In genomic region chr2:54115284-54116137, GRCh38 we compare ENCODE assay signal across 8 cellular contexts. TPM values are rescaled to one million over a fixed set of nuclear protein-coding genes. Genes with fewer than 3 reads are reported as not detected.
DNase-seq lines count a peak whose midpoint lies in the region; ATAC-seq and TF ChIP-seq lines count a peak whose summit lies in the region.

ACYP2 (plus strand) TSS chr2:54115615.

- no peaks in the 10 kb centered on the region for H3K9me3 ChIP-seq in IMR-90 (ENCODE audit: control insufficient read depth, insufficient read depth, low read length)
- H3K9me3 ChIP-seq in OCI-LY7 (ENCODE audit: low read length): peaks cover 36% of the 10 kb centered on the region
- no peaks in the 10 kb centered on the region for H3K9me3 ChIP-seq in mononuclear cell (ENCODE audit: low read depth, low read length)

- peak within 1 kb of the TSS; percentile 97 for H3K9ac ChIP-seq in IMR-90 (ENCODE audit: low read depth, low read length)

- H3K27me3 ChIP-seq in IMR-90 (ENCODE audit: control insufficient read depth, insufficient read depth, low read length): no peaks in the 10 kb centered on the region
- H3K27me3 ChIP-seq in mononuclear cell (ENCODE audit: insufficient read depth, low read length): no peaks in the 10 kb centered on the region

- H2BK5ac ChIP-seq in IMR-90 (ENCODE audit: low read depth, low read length, poor library complexity, severe bottlenecking): peak within 1 kb of the TSS; percentile 98

- peak; percentile 93 for TF ChIP-seq POLR2A in IMR-90 (IDR thresholded peaks at IDR 0.05; ENCODE audit: low read depth, low read length)

- peaks cover 4 to 12% of the 10 kb centered on the region in 2 experiments; a peak in 2 of 4 replicates for H3K79me1 ChIP-seq in IMR-90 (ENCODE audit: low read depth in 1 of 2, low read length in 2 of 2)

- H2BK20ac ChIP-seq in IMR-90 (ENCODE audit: low read depth, low read length): peak within 1 kb of the TSS; percentile 31; the same call in 1 of the 2 replicates

- peak within 1 kb of the TSS; percentile 98 for H3K23ac ChIP-seq in IMR-90 (ENCODE audit: low read depth, low read length)

- peak within 1 kb of the TSS; percentile 90 to 100 for H4K8ac ChIP-seq in IMR-90 (ENCODE audit: low read depth in 2 of 2, low read length in 2 of 2)

- H3K4me3 ChIP-seq in IMR-90 (ENCODE audit: insufficient read depth, low read depth, low read length): peak within 1 kb of the TSS; percentile 77
- H3K4me3 ChIP-seq in OCI-LY7 (ENCODE audit: low read depth, low read length, poor library complexity, severe bottlenecking): peak within 1 kb of the TSS; percentile 69
- peak within 1 kb of the TSS; percentile 82 for H3K4me3 ChIP-seq in mononuclear cell (ENCODE audit: low read length)

- peak within 1 kb of the TSS; percentile 96 for H4K91ac ChIP-seq in IMR-90 (ENCODE audit: insufficient read depth, low read depth, low read length)

- dilution Hi-C loops in IMR-90 (cut with HindIII; ENCODE audit: low sequenced_read_pairs, unreplicated experiment): no loop called here

- intact Hi-C loops in IMR-90 (cut with micrococcal nuclease) (loop anchor here (2.0 kb wide), 2 partner anchors 341 to 589 kb away; partner anchors contain the start of gene SPTBN1), OCI-LY7 (cut with micrococcal nuclease; ENCODE audit: unreplicated experiment) (loop anchor here (2.0 to 5.0 kb wide), 2 partner anchors 387 to 607 kb away; partner anchors contain the start of gene EML6)

- peak within 1 kb of the TSS; percentile 99 for H3K4ac ChIP-seq in IMR-90 (ENCODE audit: low read depth, low read length)

- H3K4me1 ChIP-seq in IMR-90 (ENCODE audit: control insufficient read depth, insufficient read depth, low read length): no peaks in the 10 kb centered on the region
- peaks cover 19% of the 10 kb centered on the region for H3K4me1 ChIP-seq in OCI-LY7 (ENCODE audit: insufficient read depth, low read length, poor library complexity, severe bottlenecking)
- peaks cover 6% of the 10 kb centered on the region for H3K4me1 ChIP-seq in mononuclear cell (ENCODE audit: insufficient read depth, low read length)

- H2AK5ac ChIP-seq in IMR-90 (ENCODE audit: low read depth, low read length): peak within 1 kb of the TSS; percentile 76; the same call in 1 of the 2 replicates

- H3K36me3 ChIP-seq in IMR-90 (ENCODE audit: control insufficient read depth, insufficient read depth, low read length): no peaks in the 10 kb centered on the region
- H3K36me3 ChIP-seq in OCI-LY7 (ENCODE audit: insufficient read depth, low read length): peaks cover 40% of the 10 kb centered on the region

- 1% methylated on average over 10 of the region's 57 CpGs; no CpG with 5 or more reads in 1 of the 2 experiments for WGBS in IMR-90 (ENCODE audit: extremely low coverage in 2 of 2, insufficient read length in 1 of 2), 2 experiments

- BruUV-seq in IMR-90 (replicated peaks; lab: Mats Ljungman, UMichigan) (no TSS peak), OCI-LY7 (replicated peaks; lab: Mats Ljungman, UMichigan) (TSS peak; percentile 93)

- peak within 1 kb of the TSS; percentile 98 for H3K56ac ChIP-seq in IMR-90 (ENCODE audit: extremely low read depth, insufficient read depth, low read length)

- ATAC-seq in GM21529 (IDR thresholded peaks at IDR 0.05; ENCODE audit: unreplicated experiment): peak; percentile 84
- peak; percentile 97 for ATAC-seq in IMR-90 (ENCODE audit: low read depth)

- H3K27ac ChIP-seq in IMR-90 (ENCODE audit: insufficient read depth, low read length): peak within 1 kb of the TSS; percentile 99
- H3K27ac ChIP-seq in OCI-LY7 (ENCODE audit: low read depth, low read length, poor library complexity, severe bottlenecking): peak within 1 kb of the TSS; percentile 87

- peak within 1 kb of the TSS; percentile 100 for H3K14ac ChIP-seq in IMR-90 (replicated peaks; ENCODE audit: low read depth, low read length)

- TF ChIP-seq RAD21 in IMR-90 (IDR thresholded peaks at IDR 0.05; ENCODE audit: low read length): peak; percentile 51

- POLR2A ChIA-PET in IMR-90 (lab: Charles Lee; ENCODE audit: unreplicated experiment): interaction anchor here (0.9 kb wide), 1 partner anchor 46 kb away, joined by 3 read pairs; no protein-coding TSS in a partner anchor
- POLR2A ChIA-PET in OCI-LY7 (lab: Charles Lee): interaction anchor here (0.5 to 5.7 kb wide), 8 partner anchors 8 to 607 kb away, joined by 3 to 68 read pairs (median 6); no protein-coding TSS in a partner anchor

- H2BK120ac ChIP-seq in IMR-90 (ENCODE audit: low read depth, low read length): peak within 1 kb of the TSS; percentile 94

- H4K5ac ChIP-seq in IMR-90 (ENCODE audit: low read depth, low read length): peak within 1 kb of the TSS; percentile 99

- H2AFZ ChIP-seq in IMR-90 (replicated peaks; ENCODE audit: low read length, poor library complexity) (peak within 1 kb of the TSS; percentile 98), OCI-LY7 (ENCODE audit: low read length) (peak within 1 kb of the TSS; percentile 62)

- H3K18ac ChIP-seq in IMR-90 (ENCODE audit: low read depth, low read length): peak within 1 kb of the TSS; percentile 98

- H4K20me1 ChIP-seq in IMR-90 (ENCODE audit: insufficient read depth, low read length): no peaks in the 10 kb centered on the region
- no peaks in the 10 kb centered on the region for H4K20me1 ChIP-seq in OCI-LY7 (ENCODE audit: insufficient read depth, low read length)

- CTCF ChIA-PET in IMR-90 (lab: Yijun Ruan, JAX) (interaction anchor here (1.0 kb wide), 1 partner anchor 724 kb away, joined by 3 read pairs; no protein-coding TSS in a partner anchor), OCI-LY7 (lab: Charles Lee; ENCODE audit: unreplicated experiment) (interaction anchor here (0.6 to 1.0 kb wide), 2 partner anchors 8 to 17 kb away, joined by 3 read pairs; no protein-coding TSS in a partner anchor)

- in situ Hi-C loops in IMR-90 (cut with MboI; ENCODE audit: low sequenced_read_pairs): loop anchor here (10.0 kb wide), 1 partner anchor 589 kb away; no protein-coding TSS in a partner anchor

- H3K9me1 ChIP-seq in IMR-90 (ENCODE audit: insufficient read depth, low read length): no peaks in the 10 kb centered on the region

- peak; percentile 47 for TF ChIP-seq CTCF in IMR-90 (conservative IDR thresholded peaks at IDR 0.05; ENCODE audit: low read depth, low read length)
- peak; percentile 64 for TF ChIP-seq CTCF in OCI-LY7 (conservative IDR thresholded peaks at IDR 0.05; ENCODE audit: low read length)

- H3K79me2 ChIP-seq in OCI-LY7 (ENCODE audit: insufficient read depth, low read depth, low read length): peaks cover 16% of the 10 kb centered on the region; the same call in 1 of the 2 replicates

- H2BK15ac ChIP-seq in IMR-90 (ENCODE audit: low read depth, low read length): peak within 1 kb of the TSS; percentile 92; the same call in 2 of the 3 replicates

- H3K4me2 ChIP-seq in IMR-90 (ENCODE audit: low read depth, low read length) (peak within 1 kb of the TSS; percentile 90), OCI-LY7 (ENCODE audit: low read length) (peak within 1 kb of the TSS; percentile 90)

- no peaks in the 10 kb centered on the region for H3K9me2 ChIP-seq in OCI-LY7 (ENCODE audit: insufficient read depth, low read length)

- peak; percentile 92 for DNase-seq in DMS153 (lab: John Stamatoyannopoulos, UW)
- DNase-seq in IMR-90: peak; percentile 96
- peak; percentile 94 for DNase-seq in OCI-LY7 (ENCODE audit: low spot score)
- peak; percentile 88 for DNase-seq in activated T-cell treated with anti-CD3 and anti-CD28 coated beads for 1 hour (ENCODE audit: low read depth)
- DNase-seq in epidermal melanocyte (ENCODE audit: insufficient read length, low spot score): peak; percentile 96
- peak; percentile 91 for DNase-seq in stimulated activated CD8-positive, alpha-beta memory T cell treated with anti-CD3 and anti-CD28 coated beads, Interleukin-2, amount 100 ng/mL, for 48 hours (ENCODE audit: low read depth in 2 of 2)

- H2AK9ac ChIP-seq in IMR-90 (replicated peaks; ENCODE audit: low read depth, low read length, poor library complexity): peak within 1 kb of the TSS; percentile 95

TF ChIP-seq in IMR-90, 13 proteins besides CTCF, POLR2A, EP300 and RAD21 (continues in another document):
- TF ChIP-seq NFE2L2 (IDR thresholded peaks at IDR 0.05; ENCODE audit: low read depth, low read length): peak; percentile 70
- no peak for TF ChIP-seq CHD1 (IDR thresholded peaks at IDR 0.05; ENCODE audit: low read depth, low read length)
- no peak for TF ChIP-seq CEBPB (IDR thresholded peaks at IDR 0.05; ENCODE audit: low read depth, low read length)
- TF ChIP-seq MAZ (IDR thresholded peaks at IDR 0.05; ENCODE audit: borderline replicate concordance, low read depth, low read length): peak; percentile 95
- TF ChIP-seq RFX5 (IDR thresholded peaks at IDR 0.05; ENCODE audit: low read depth, low read length): no peak
- TF ChIP-seq BHLHE40 (IDR thresholded peaks at IDR 0.05; ENCODE audit: low read depth, low read length): 0 out of 2 replicates have a peak, but pooled peaks have one; percentile 16
- peak; percentile 49; the same call in 1 of the 2 replicates for TF ChIP-seq USF2 (IDR thresholded peaks at IDR 0.05; ENCODE audit: low read depth, low read length)
- TF ChIP-seq, protein P1, sequence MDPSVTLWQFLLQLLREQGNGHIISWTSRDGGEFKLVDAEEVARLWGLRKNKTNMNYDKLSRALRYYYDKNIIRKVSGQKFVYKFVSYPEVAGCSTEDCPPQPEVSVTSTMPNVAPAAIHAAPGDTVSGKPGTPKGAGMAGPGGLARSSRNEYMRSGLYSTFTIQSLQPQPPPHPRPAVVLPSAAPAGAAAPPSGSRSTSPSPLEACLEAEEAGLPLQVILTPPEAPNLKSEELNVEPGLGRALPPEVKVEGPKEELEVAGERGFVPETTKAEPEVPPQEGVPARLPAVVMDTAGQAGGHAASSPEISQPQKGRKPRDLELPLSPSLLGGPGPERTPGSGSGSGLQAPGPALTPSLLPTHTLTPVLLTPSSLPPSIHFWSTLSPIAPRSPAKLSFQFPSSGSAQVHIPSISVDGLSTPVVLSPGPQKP (IDR thresholded peaks at IDR 0.05; ENCODE audit: borderline replicate concordance, low read depth, low read length): peak; percentile 84; the same call in 1 of the 2 replicates
- TF ChIP-seq MAFK (IDR thresholded peaks at IDR 0.05; ENCODE audit: low read depth, low read length): peak; percentile 63
- TF ChIP-seq SMC3 (IDR thresholded peaks at IDR 0.05; ENCODE audit: low read depth, low read length): no peak

RNA-seq across cellular contexts. Expression of gene ACYP2, which starts in this region (rescaled TPM):
- total RNA-seq in IMR-90 (2012; rRNA removed) (3.9 and 5.8 TPM in 2 replicates), OCI-LY7 (2022) (18.5 and 20.6 TPM in 2 replicates), mononuclear cell (10.7 TPM)
- polyA plus RNA-seq in IMR-90 (2012; rRNA removed): 5.9 and 7.4 TPM in 2 replicates
- 3.6 and 5.3 TPM in 2 replicates for polyA plus RNA-seq in IMR-90 (2012; cell fraction: cytosol; rRNA removed)
- 1.6 and 3.7 TPM in 2 replicates for polyA plus RNA-seq in IMR-90 (2012; cell fraction: nucleus; rRNA removed; ENCODE audit: low replicate concordance)
- total RNA-seq in OCI-LY7 (2014; rRNA removed; shearing (Covaris generic)): 17.9 and 18.7 TPM in 2 replicates

Comparison
In these comparisons a context has a peak if more than half of its experiments do, and no peak if none do; other contexts are left out.
1. Peak in every context shown above with its lines: DNase-seq, ATAC-seq, H3K4me3 ChIP-seq and H3K27ac ChIP-seq.